Comparison of ENCODE assay signal across 9 cellular contexts in genomic region chr4:112170451-112170993, GRCh38. TPM values are rescaled to one million over a fixed set of nuclear protein-coding genes. Genes with fewer than 3 reads are reported as not detected.
DNase-seq lines count a peak whose midpoint lies in the region; ATAC-seq, FAIRE-seq and TF ChIP-seq lines count a peak whose summit lies in the region.
"Had no signal": no experiment of that assay in that cellular context is flagged by ENCODE, and none has a peak within 500 bp of the region (broad histone marks: within the 10 kb centered on the region; RNA-seq: fewer than 3 reads in every experiment).

No MANE protein-coding gene starts in this region.

- H4K20me1 ChIP-seq in HepG2 (ENCODE audit: insufficient read depth, low read length) = no peaks in the 10 kb centered on the region

- H3K9me3 ChIP-seq in CD4-positive, alpha-beta T cell (ENCODE audit: control insufficient read depth, low read length) = no peaks in the 10 kb centered on the region
- H3K9me3 ChIP-seq in HepG2 (ENCODE audit: low read length) (no peaks in the 10 kb centered on the region), colonic mucosa (no peaks in the 10 kb centered on the region)

- WGBS in HepG2 (ENCODE audit: low lambda C conversion rate) = 78% methylated on average over 3 of the region's 3 CpGs

- no peak for FAIRE-seq in HepG2 (lab: Jason Lieb, UNC)

- no peak for TF ChIP-seq CTCF in CD4-positive, alpha-beta T cell (IDR thresholded peaks at IDR 0.05)
- no peak for TF ChIP-seq CTCF in HepG2 (CRISPR knock-in tag; IDR thresholded peaks at IDR 0.05)
- TF ChIP-seq CTCF in colonic mucosa (IDR thresholded peaks at IDR 0.05) = no peak

- H3K9ac ChIP-seq in HepG2 (ENCODE audit: insufficient read depth, low read depth, low read length) = no peak overlapping the region
- no peak overlapping the region for H3K9ac ChIP-seq in colonic mucosa (ENCODE audit: low read depth in 2 of 2, low read length in 2 of 2)

- H3K36me3 Mint-ChIP-seq in CD4-positive, alpha-beta T cell (ENCODE audit: low read depth) = peaks cover 6% of the 10 kb centered on the region
- peaks cover 25% of the 10 kb centered on the region for H3K36me3 Mint-ChIP-seq in activated naive CD8-positive, alpha-beta T cell treated with anti-CD3 and anti-CD28 coated beads, Interleukin-2, amount 50 U/mL, for 24 hours (ENCODE audit: low read depth)

- H3K36me3 ChIP-seq in HepG2 (replicated peaks in 1 of 2; ENCODE audit: control insufficient read depth in 1 of 2, insufficient read depth in 2 of 2, low read length in 2 of 2) = no peaks in the 10 kb centered on the region; a peak in 1 of 5 replicates
- H3K36me3 ChIP-seq in colonic mucosa = no peaks in the 10 kb centered on the region

- POLR2A ChIA-PET in CD4-positive, alpha-beta T cell (lab: Charles Lee) = no interaction called here
- POLR2A ChIA-PET in HepG2 (lab: Yijun Ruan, JAX) = no interaction called here

- no TSS peak for BruUV-seq in HepG2 (replicated peaks; lab: Mats Ljungman, UMichigan)

- H2AFZ ChIP-seq in HepG2 (ENCODE audit: low read length) = no peak overlapping the region

- no peak overlapping the region for H3K27ac ChIP-seq in CD4-positive, alpha-beta T cell (ENCODE audit: low read depth, low read length)
- H3K27ac ChIP-seq in HepG2 (ENCODE audit: extremely low read length, insufficient read depth, low read length) = no peak overlapping the region
- no peak overlapping the region for H3K27ac ChIP-seq in colonic mucosa

- H3K4me1 Mint-ChIP-seq in CD4-positive, alpha-beta T cell (ENCODE audit: low read depth) = peaks cover 51% of the 10 kb centered on the region
- peaks cover 46% of the 10 kb centered on the region for H3K4me1 Mint-ChIP-seq in activated naive CD8-positive, alpha-beta T cell treated with anti-CD3 and anti-CD28 coated beads, Interleukin-2, amount 50 U/mL, for 24 hours

- CTCF ChIA-PET in CD4-positive, alpha-beta T cell (lab: Charles Lee) = no interaction called here
- CTCF ChIA-PET in HepG2 (lab: Yijun Ruan, JAX; ENCODE audit: low intra/inter-chr PET ratio, low total read pairs) = no interaction called here

- no peak for DNase-seq in CD4-positive, alpha-beta T cell
- DNase-seq in HT1080 (ENCODE audit: low read depth) (peak; percentile 84), HepG2 (ENCODE audit: low spot score) (peak; percentile 43), epidermal melanocyte (ENCODE audit: insufficient read length, low spot score) (no peak), colonic mucosa (no peak)
- DNase-seq in activated naive CD8-positive, alpha-beta T cell treated with anti-CD3 and anti-CD28 coated beads, Interleukin-2, amount 50 U/mL, for 24 hours = no peak
- DNase-seq: NCI-H526 treated with DMSO at 0.1 percent for 48 hours had no signal

- H3K9me3 Mint-ChIP-seq in CD4-positive, alpha-beta T cell = no peaks in the 10 kb centered on the region
- no peaks in the 10 kb centered on the region for H3K9me3 Mint-ChIP-seq in activated naive CD8-positive, alpha-beta T cell treated with anti-CD3 and anti-CD28 coated beads, Interleukin-2, amount 50 U/mL, for 24 hours

- H3K4me1 ChIP-seq in HepG2 (ENCODE audit: insufficient read depth, low read length) = no peaks in the 10 kb centered on the region
- no peaks in the 10 kb centered on the region for H3K4me1 ChIP-seq in colonic mucosa

- no peaks in the 10 kb centered on the region for H3K27me3 ChIP-seq in CD4-positive, alpha-beta T cell (ENCODE audit: control insufficient read depth, insufficient read depth, low read length)
- H3K27me3 ChIP-seq in HepG2 (ENCODE audit: control insufficient read depth in 1 of 2, insufficient read depth in 2 of 2, low read length in 2 of 2) (no peaks in the 10 kb centered on the region; a peak in 1 of 5 replicates), colonic mucosa (no peaks in the 10 kb centered on the region)

- TF ChIP-seq EP300 in HepG2 (IDR thresholded peaks at IDR 0.05; ENCODE audit: low read depth in 2 of 2, low read length in 2 of 2) (no peak), HepG2 (CRISPR knock-in tag; IDR thresholded peaks at IDR 0.05; ENCODE audit: borderline replicate concordance) (no peak)

- no peak overlapping the region for H3K4me2 ChIP-seq in HepG2 (ENCODE audit: low read depth, low read length)

- intact Hi-C loops in CD4-positive, alpha-beta T cell (cut with DNase I, micrococcal nuclease) = no loop called here
- intact Hi-C loops in HepG2 (cut with micrococcal nuclease; ENCODE audit: unreplicated experiment) (no loop called here), colonic mucosa (cut with DNase I) (no loop called here)

- H3K4me3 ChIP-seq in HepG2 (replicated peaks in 1 of 3; ENCODE audit: insufficient read depth in 1 of 3, low read depth in 2 of 3, low read length in 3 of 3) (no peak overlapping the region), colonic mucosa (no peak overlapping the region)

- TF ChIP-seq POLR2A in HepG2 (IDR thresholded peaks at IDR 0.05; ENCODE audit: insufficient read depth in 1 of 2, low read depth in 2 of 2, low read length in 2 of 2) = no peak

- no peak overlapping the region for H3K4me3 Mint-ChIP-seq in CD4-positive, alpha-beta T cell
- H3K4me3 Mint-ChIP-seq in activated naive CD8-positive, alpha-beta T cell treated with anti-CD3 and anti-CD28 coated beads, Interleukin-2, amount 50 U/mL, for 24 hours = no peak overlapping the region

- no peaks in the 10 kb centered on the region for H3K27me3 Mint-ChIP-seq in CD4-positive, alpha-beta T cell
- no peaks in the 10 kb centered on the region for H3K27me3 Mint-ChIP-seq in activated naive CD8-positive, alpha-beta T cell treated with anti-CD3 and anti-CD28 coated beads, Interleukin-2, amount 50 U/mL, for 24 hours

- H3K79me2 ChIP-seq in HepG2 (ENCODE audit: insufficient read depth, low read length) = no peaks in the 10 kb centered on the region

- in situ Hi-C loops in HepG2 (cut with HindIII; ENCODE audit: extremely low pct_ligation_motif_present, low pct_unique_long_range_greater_than_20kb) = no loop called here

- no peak for ATAC-seq in CD4-positive, alpha-beta T cell (ENCODE audit: poor library complexity)
- peak; percentile 87 for ATAC-seq in activated naive CD8-positive, alpha-beta T cell treated with anti-CD3 and anti-CD28 coated beads, Interleukin-2, amount 50 U/mL, for 24 hours
- ATAC-seq in HepG2 = no peak
- no peak for ATAC-seq in GM19395 (IDR thresholded peaks at IDR 0.05; ENCODE audit: unreplicated experiment)
- no peak for ATAC-seq in GM18517 (IDR thresholded peaks at IDR 0.05; ENCODE audit: unreplicated experiment)

- peak overlapping the region; percentile 5 for H3K27ac Mint-ChIP-seq in CD4-positive, alpha-beta T cell
- peak overlapping the region; percentile 36 for H3K27ac Mint-ChIP-seq in activated naive CD8-positive, alpha-beta T cell treated with anti-CD3 and anti-CD28 coated beads, Interleukin-2, amount 50 U/mL, for 24 hours

- TF ChIP-seq RAD21 in HepG2 (CRISPR knock-in tag; IDR thresholded peaks at IDR 0.05) = no peak

TF ChIP-seq in HepG2, 621 proteins besides CTCF, POLR2A, EP300 and RAD21 (continues in another document):
- TF ChIP-seq HOMEZ (CRISPR knock-in tag; IDR thresholded peaks at IDR 0.05; ENCODE audit: low read depth) = peak; percentile 59; the same call in 1 of the 2 replicates

RNA-seq across cellular contexts. Expression of gene FAM241A, which starts 25.3 kb away (rescaled TPM):
- total RNA-seq in CD4-positive, alpha-beta T cell = 1 to 10 TPM in 1 of 2 experiments, under 1 TPM in 1; 0.74 to 1.1 TPM
- 3.6 and 4.8 TPM in 2 replicates for total RNA-seq in HT1080 (2014; rRNA removed; shearing (Covaris generic))
- polyA plus RNA-seq in HT1080 (2015; cell fraction: cytosol; rRNA removed) = 9.6 and 10.5 TPM in 2 replicates
- 3.7 and 4.5 TPM in 2 replicates for polyA plus RNA-seq in HT1080 (2015; cell fraction: nucleus; rRNA removed)
- 0.69 and 0.74 TPM in 2 replicates for total RNA-seq in HepG2 (2016; rRNA removed; fragmentation: Illumina TruSeq; extraction: Trizol)
- 0.26 and 0.30 TPM in 2 replicates for total RNA-seq in HepG2 (2016; cell fraction: cytosol; rRNA removed; fragmentation: Illumina TruSeq; extraction: Trizol; ENCODE audit: low read depth)
- total RNA-seq in HepG2 (2016; cell fraction: insoluble cytoplasmic fraction; rRNA removed; fragmentation: Illumina TruSeq; extraction: Trizol) = 0.59 and 0.67 TPM in 2 replicates
- 0.86 and 0.96 TPM in 2 replicates for total RNA-seq in HepG2 (2016; cell fraction: membrane; rRNA removed; fragmentation: Illumina TruSeq; extraction: Trizol)
- total RNA-seq in HepG2 (2016; cell fraction: nucleus; rRNA removed; fragmentation: Illumina TruSeq; extraction: Trizol) = 0.59 and 0.60 TPM in 2 replicates
- polyA plus RNA-seq in HepG2 (2011; rRNA removed) = 0.61 and 0.71 TPM in 2 replicates
- 0.25 and 0.51 TPM in 2 replicates for polyA plus RNA-seq in HepG2 (2011; cell fraction: cytosol; rRNA removed)
- 0.18 and 0.38 TPM in 2 replicates for polyA plus RNA-seq in HepG2 (2011; cell fraction: nucleus; rRNA removed)
- polyA plus RNA-seq in HepG2 (2012) = 1.4 and 1.7 TPM in 2 replicates
- polyA plus RNA-seq in HepG2 (2016; cell fraction: cytosol; fragmentation: Illumina TruSeq; extraction: Trizol; ENCODE audit: low read depth) = 0.61 and 0.63 TPM in 2 replicates
- 1.6 and 1.8 TPM in 2 replicates for polyA plus RNA-seq in HepG2 (2016; cell fraction: insoluble cytoplasmic fraction; fragmentation: Illumina TruSeq; extraction: Trizol; ENCODE audit: low read depth)
- polyA plus RNA-seq in HepG2 (2016; cell fraction: membrane; fragmentation: Illumina TruSeq; extraction: Trizol; ENCODE audit: low read depth) = 1.3 and 1.4 TPM in 2 replicates
- 1.5 and 1.8 TPM in 2 replicates for polyA plus RNA-seq in HepG2 (2016; cell fraction: nucleus; fragmentation: Illumina TruSeq; extraction: Trizol; ENCODE audit: insufficient read depth, low read depth)
- polyA minus RNA-seq in HepG2 (2011; rRNA and poly(A)+ RNA removed; ENCODE audit: low replicate concordance) = 0.32 and 1.2 TPM in 2 replicates
- 0.26 and 0.49 TPM in 2 replicates for polyA minus RNA-seq in HepG2 (2011; cell fraction: cytosol; rRNA and poly(A)+ RNA removed)
- 1.0 and 1.1 TPM in 2 replicates for polyA minus RNA-seq in HepG2 (2011; cell fraction: nucleus; rRNA and poly(A)+ RNA removed)
- 1 to 10 TPM; 1.4 to 1.9 TPM for total RNA-seq in colonic mucosa

Comparison
In these comparisons a context has a peak if more than half of its experiments do, and no peak if none do; other contexts are left out.
1. DNase-seq: peak in HT1080 (single experiment) and HepG2 (single experiment); none in CD4-positive, alpha-beta T cell (0 of 10), activated naive CD8-positive, alpha-beta T cell treated with anti-CD3 and anti-CD28 coated beads, Interleukin-2, amount 50 U/mL, for 24 hours (single experiment), epidermal melanocyte (single experiment) and colonic mucosa (single experiment).